Comparison of ENCODE assay signal across 15 cellular contexts in genomic region chr18:41075212-41075611, GRCh38.
DNase-seq lines count a peak whose midpoint lies in the region; ATAC-seq, FAIRE-seq and TF ChIP-seq lines count a peak whose summit lies in the region.
"Had no signal": no experiment of that assay in that cellular context is flagged by ENCODE, and none has a peak within 500 bp of the region (broad histone marks: within the 10 kb centered on the region; RNA-seq: fewer than 3 reads in every experiment).

No MANE protein-coding gene starts in this region.

- no peak for ATAC-seq in GM18909 (IDR thresholded peaks at IDR 0.05; ENCODE audit: poor library complexity, unreplicated experiment)
- ATAC-seq: activated T-helper 17 cell treated with anti-CD3 and anti-CD28 coated beads, Interleukin-2, amount 50 U/mL, for 72 hours; T-cell had no signal

- H4K20me1 ChIP-seq in endothelial cell of umbilical vein (replicated peaks; ENCODE audit: control insufficient read depth, extremely low read depth, insufficient read depth, low read length): no peaks in the 10 kb centered on the region
- no peaks in the 10 kb centered on the region for H4K20me1 ChIP-seq in neural progenitor cell (ENCODE audit: low read depth)

- no peaks in the 10 kb centered on the region for H3K79me2 ChIP-seq in endothelial cell of umbilical vein (ENCODE audit: control insufficient read depth, insufficient read depth, low read length)
- H3K79me2 ChIP-seq in neural progenitor cell (ENCODE audit: low read depth): no peaks in the 10 kb centered on the region

- TF ChIP-seq POLR2A in endothelial cell of umbilical vein (IDR thresholded peaks at IDR 0.05; ENCODE audit: low read depth, low read length): no peak

- H3K9me3 Mint-ChIP-seq in neural progenitor cell: no peaks in the 10 kb centered on the region
- H3K9me3 Mint-ChIP-seq in nephron progenitor cell: peaks cover 3% of the 10 kb centered on the region
- H3K9me3 Mint-ChIP-seq: activated CD4-positive, alpha-beta T cell treated with anti-CD3 and anti-CD28 coated beads, Interleukin-2, amount 10 ng/mL, durations not matched to agents 24 days and 14 days; nephron had no signal

- intact Hi-C loops in endothelial cell of umbilical vein (cut with micrococcal nuclease): no loop called here

- H3K4me3 ChIP-seq in endothelial cell of umbilical vein (replicated peaks in 1 of 3; ENCODE audit: insufficient read depth in 1 of 3, low read depth in 1 of 3, low read length in 3 of 3): no peak overlapping the region
- no peak overlapping the region for H3K4me3 ChIP-seq in neural progenitor cell

- dilution Hi-C loops in endothelial cell of umbilical vein (cut with MboI; ENCODE audit: extremely low pct_ligation_motif_present, low sequenced_read_pairs): no loop called here

- no peak overlapping the region for H2AFZ ChIP-seq in endothelial cell of umbilical vein (ENCODE audit: low read depth, low read length)
- no peak overlapping the region for H2AFZ ChIP-seq in neural progenitor cell (replicated peaks)

- H3K27ac ChIP-seq in endothelial cell of umbilical vein (ENCODE audit: insufficient read depth, low read depth, low read length): no peak overlapping the region
- H3K27ac ChIP-seq in neural progenitor cell: no peak overlapping the region
- H3K27ac ChIP-seq: C4-2B had no signal

- H3K4me3 Mint-ChIP-seq in neural progenitor cell: no peak overlapping the region
- no peak overlapping the region for H3K4me3 Mint-ChIP-seq in nephron progenitor cell
- H3K4me3 Mint-ChIP-seq: activated CD4-positive, alpha-beta T cell treated with anti-CD3 and anti-CD28 coated beads, Interleukin-2, amount 10 ng/mL, durations not matched to agents 24 days and 14 days; activated T-helper 17 cell treated with anti-CD3 and anti-CD28 coated beads, Interleukin-2, amount 50 U/mL, for 72 hours; central memory CD8-positive, alpha-beta T cell; nephron; T-cell had no signal

- TF ChIP-seq CTCF in endothelial cell of umbilical vein (IDR thresholded peaks at IDR 0.05; ENCODE audit: extremely low read depth in 1 of 2, insufficient read depth in 1 of 2, low read depth in 1 of 2, low read length in 2 of 2) (no peak), neural progenitor cell (IDR thresholded peaks at IDR 0.05) (no peak), nephron progenitor cell (IDR thresholded peaks at IDR 0.05) (no peak)

- H3K27me3 Mint-ChIP-seq in neural progenitor cell (ENCODE audit: insufficient read depth, low read depth): no peaks in the 10 kb centered on the region
- H3K27me3 Mint-ChIP-seq in nephron progenitor cell (ENCODE audit: low read depth, poor library complexity): no peaks in the 10 kb centered on the region
- H3K27me3 Mint-ChIP-seq: activated CD4-positive, alpha-beta T cell treated with anti-CD3 and anti-CD28 coated beads, Interleukin-2, amount 10 ng/mL, durations not matched to agents 24 days and 14 days; activated T-helper 17 cell treated with anti-CD3 and anti-CD28 coated beads, Interleukin-2, amount 50 U/mL, for 72 hours; central memory CD8-positive, alpha-beta T cell; T-cell had no signal

- H3K27me3 ChIP-seq in endothelial cell of umbilical vein (ENCODE audit: control insufficient read depth in 2 of 2, insufficient read depth in 2 of 2, low read length in 2 of 2) (no peaks in the 10 kb centered on the region), neural progenitor cell (no peaks in the 10 kb centered on the region)

- no peak overlapping the region for H3K27ac Mint-ChIP-seq in neural progenitor cell
- no peak overlapping the region for H3K27ac Mint-ChIP-seq in nephron progenitor cell
- H3K27ac Mint-ChIP-seq: activated CD4-positive, alpha-beta T cell treated with anti-CD3 and anti-CD28 coated beads, Interleukin-2, amount 10 ng/mL, durations not matched to agents 24 days and 14 days; activated T-helper 17 cell treated with anti-CD3 and anti-CD28 coated beads, Interleukin-2, amount 50 U/mL, for 72 hours; nephron; T-cell had no signal

- DNase-seq in ELF-1 (ENCODE audit: low read depth, low spot score): peak; percentile 4
- peak; percentile 1 for DNase-seq in NCI-H82 treated with DMSO at 0.1 percent for 48 hours (lab: John Stamatoyannopoulos, UW; ENCODE audit: unreplicated experiment)
- DNase-seq in endothelial cell of umbilical vein (ENCODE audit: low read depth, low spot score): peak; percentile 62
- peak; percentile 11 for DNase-seq in neural progenitor cell (ENCODE audit: low spot score)
- DNase-seq in NCI-H524 treated with DMSO at 0.1 percent for 48 hours (lab: John Stamatoyannopoulos, UW): no peak
- no peak for DNase-seq in COR-L47 (lab: John Stamatoyannopoulos, UW)
- DNase-seq in nephron progenitor cell: no peak
- DNase-seq: activated CD4-positive, alpha-beta T cell treated with anti-CD3 and anti-CD28 coated beads, Interleukin-2, amount 10 ng/mL, durations not matched to agents 24 days and 14 days; NCI-H146; T-cell had no signal

- H3K4me1 Mint-ChIP-seq in neural progenitor cell (no peaks in the 10 kb centered on the region), nephron progenitor cell (peaks cover 8% of the 10 kb centered on the region)
- H3K4me1 Mint-ChIP-seq: activated CD4-positive, alpha-beta T cell treated with anti-CD3 and anti-CD28 coated beads, Interleukin-2, amount 10 ng/mL, durations not matched to agents 24 days and 14 days; activated T-helper 17 cell treated with anti-CD3 and anti-CD28 coated beads, Interleukin-2, amount 50 U/mL, for 72 hours; central memory CD8-positive, alpha-beta T cell; nephron; T-cell had no signal

- no peaks in the 10 kb centered on the region for H3K9me1 ChIP-seq in endothelial cell of umbilical vein (replicated peaks; ENCODE audit: control insufficient read depth, extremely low read depth, insufficient read depth, low read length)

- peaks cover 2% of the 10 kb centered on the region for H3K9me3 ChIP-seq in endothelial cell of umbilical vein (replicated peaks; ENCODE audit: control insufficient read depth, insufficient read depth, low read length)
- H3K9me3 ChIP-seq in neural progenitor cell (ENCODE audit: low read depth): no peaks in the 10 kb centered on the region

- no peaks in the 10 kb centered on the region for H3K36me3 Mint-ChIP-seq in neural progenitor cell
- H3K36me3 Mint-ChIP-seq in nephron progenitor cell (ENCODE audit: low read depth): no peaks in the 10 kb centered on the region
- H3K36me3 Mint-ChIP-seq: T-cell had no signal

- CTCF ChIA-PET in endothelial cell of umbilical vein (lab: Charles Lee): no interaction called here

- H3K4me2 ChIP-seq in endothelial cell of umbilical vein (ENCODE audit: insufficient read depth, low read length): no peak overlapping the region
- no peak overlapping the region for H3K4me2 ChIP-seq in neural progenitor cell

- no TSS peak for BruUV-seq in endothelial cell of umbilical vein (replicated peaks; lab: Mats Ljungman, UMichigan)

- H3K9ac ChIP-seq in endothelial cell of umbilical vein (replicated peaks; ENCODE audit: extremely low read depth, insufficient read depth, low read length) (no peak overlapping the region), neural progenitor cell (no peak overlapping the region)

- H3K4me1 ChIP-seq in endothelial cell of umbilical vein (ENCODE audit: control insufficient read depth, extremely low read depth, insufficient read depth, low read length) (no peaks in the 10 kb centered on the region), neural progenitor cell (no peaks in the 10 kb centered on the region)

- H3K36me3 ChIP-seq in endothelial cell of umbilical vein (ENCODE audit: control insufficient read depth in 2 of 2, extremely low read depth in 1 of 2, insufficient read depth in 2 of 2, low read length in 2 of 2) (no peaks in the 10 kb centered on the region), neural progenitor cell (no peaks in the 10 kb centered on the region)

- POLR2A ChIA-PET in endothelial cell of umbilical vein (lab: Charles Lee): no interaction called here

- no peak for FAIRE-seq in endothelial cell of umbilical vein (lab: Jason Lieb, UNC)

- H3F3A ChIP-seq in neural progenitor cell (ENCODE audit: low read depth): no peaks in the 10 kb centered on the region

TF ChIP-seq in endothelial cell of umbilical vein, 7 proteins besides CTCF, POLR2A, EP300 and RAD21:
- TF ChIP-seq EZH2 (IDR thresholded peaks at IDR 0.05; ENCODE audit: borderline replicate concordance, low read depth, low read length, severe bottlenecking): no peak
- TF ChIP-seq MAX (IDR thresholded peaks at IDR 0.05; ENCODE audit: insufficient read depth, insufficient read length): no peak
- no peak for TF ChIP-seq MYC (IDR thresholded peaks at IDR 0.05; ENCODE audit: low read depth, low read length)
- no peak for TF ChIP-seq POLR2AphosphoS5 (IDR thresholded peaks at IDR 0.05; ENCODE audit: insufficient read depth, low read depth, low read length)
- no peak for TF ChIP-seq JUN (IDR thresholded peaks at IDR 0.05; ENCODE audit: borderline replicate concordance, insufficient read depth, insufficient read length, low read depth)
- no peak for TF ChIP-seq FOS (IDR thresholded peaks at IDR 0.05; ENCODE audit: borderline replicate concordance, insufficient read depth, low read length)
- no peak for TF ChIP-seq GATA2 (IDR thresholded peaks at IDR 0.05; ENCODE audit: insufficient read depth, insufficient read length, low read depth, low read length)
TF ChIP-seq in endothelial cell of umbilical vein: peak in this region for 0.

Comparison
In these comparisons a context has a peak if more than half of its experiments do, and no peak if none do; other contexts are left out.
1. DNase-seq: peak in ELF-1 (single experiment), NCI-H82 treated with DMSO at 0.1 percent for 48 hours (single experiment), endothelial cell of umbilical vein (single experiment) and neural progenitor cell (single experiment); none in NCI-H524 treated with DMSO at 0.1 percent for 48 hours (single experiment), COR-L47 (single experiment) and nephron progenitor cell (single experiment).